21 cellular contexts compared by ENCODE assay signal in the genomic region with DNA sequence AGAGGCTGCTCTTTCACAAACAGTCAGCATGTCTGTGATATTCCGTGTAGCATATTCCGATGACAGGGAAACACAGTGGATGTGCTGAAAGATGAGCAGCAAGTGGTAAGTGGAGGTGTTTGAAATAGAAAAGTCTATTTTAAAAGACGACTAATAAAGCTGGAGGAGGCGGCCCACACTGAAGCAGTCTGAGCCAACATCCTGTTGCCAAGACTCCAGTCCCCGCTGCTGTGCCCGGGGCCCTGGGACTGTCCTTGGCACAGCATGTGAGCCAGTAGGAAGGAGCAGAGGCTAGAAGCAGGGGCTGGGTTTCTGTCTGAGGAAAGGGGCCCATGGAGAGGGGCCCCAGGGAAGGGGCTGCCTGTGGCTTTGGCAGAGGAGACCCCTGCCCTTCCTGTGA.
"Had no signal": no experiment of that assay in that cellular context is flagged by ENCODE, and none has a peak within 500 bp of the region (broad histone marks: within the 10 kb centered on the region; RNA-seq: fewer than 3 reads in every experiment).

No MANE protein-coding gene starts in this region.

- H3K27me3 ChIP-seq: upper lobe of right lung had no signal

- DNase-seq: activated B cell treated with CpG ODN at 0.5 μM for 24 hours; activated CD4-positive, alpha-beta T cell treated with anti-CD3 and anti-CD28 coated beads for 48 hours; activated CD8-positive, alpha-beta T cell treated with anti-CD3 and anti-CD28 coated beads for 36 hours; activated effector memory CD4-positive, alpha-beta T cell treated with Interleukin-2 at 50 U/mL for 16 hours; activated T-cell treated with anti-CD3 and anti-CD28 coated beads, Interleukin-2, amount 50 U/mL, for 4 hours; amniotic stem cell; cortex of kidney; effector memory CD4-positive, alpha-beta T cell; foreskin fibroblast; natural killer cell; stimulated activated CD4-positive, alpha-beta T cell treated with anti-CD3 and anti-CD28 coated beads, Interleukin-1b, Interleukin-23, amount 100 ng/mL, for 48 hours; stomach; upper lobe of right lung had no signal

- H3K27ac ChIP-seq: stomach, thoracic aorta, upper lobe of right lung had no signal

- H3K4me3 ChIP-seq: stomach, thoracic aorta, upper lobe of right lung had no signal

- H3K4me3 Mint-ChIP-seq: activated B cell treated with CpG ODN at 0.5 μM for 24 hours; activated CD8-positive, alpha-beta T cell treated with anti-CD3 and anti-CD28 coated beads for 36 hours; activated T-cell treated with anti-CD3 and anti-CD28 coated beads, Interleukin-2, amount 50 U/mL, for 4 hours; brain; central memory CD8-positive, alpha-beta T cell; memory B cell; natural killer cell; T-helper 1 cell treated with Interleukin-12 subunit alpha and Interleukin-12 subunit beta and Interleukin-4 antibody, amounts not matched to agents 30 μg/mL and 1 μg/mL, for 36 hours had no signal

- H3K9me3 ChIP-seq: stomach, thoracic aorta, upper lobe of right lung had no signal

- ATAC-seq: activated CD8-positive, alpha-beta T cell treated with anti-CD3 and anti-CD28 coated beads for 36 hours; activated naive CD4-positive, alpha-beta T cell treated with anti-CD3 and anti-CD28 coated beads, Interleukin-2, amount 50 U/mL, for 72 hours; activated T-cell treated with anti-CD3 and anti-CD28 coated beads, Interleukin-2, amount 50 U/mL, for 4 hours; left lobe of liver; natural killer cell; sciatic nerve; upper lobe of right lung had no signal

- H3K9me3 Mint-ChIP-seq: activated B cell treated with CpG ODN at 0.5 μM for 24 hours; activated T-cell treated with anti-CD3 and anti-CD28 coated beads, Interleukin-2, amount 50 U/mL, for 4 hours; memory B cell; T-helper 1 cell treated with Interleukin-12 subunit alpha and Interleukin-12 subunit beta and Interleukin-4 antibody, amounts not matched to agents 30 μg/mL and 1 μg/mL, for 36 hours had no signal

- H3K36me3 ChIP-seq: stomach, thoracic aorta, upper lobe of right lung had no signal

- H3K4me1 ChIP-seq: stomach, upper lobe of right lung had no signal

- H3K4me1 Mint-ChIP-seq: activated B cell treated with CpG ODN at 0.5 μM for 24 hours; central memory CD8-positive, alpha-beta T cell; memory B cell; natural killer cell had no signal

- H3K27ac Mint-ChIP-seq: activated B cell treated with CpG ODN at 0.5 μM for 24 hours; activated CD8-positive, alpha-beta T cell treated with anti-CD3 and anti-CD28 coated beads for 36 hours; activated naive CD4-positive, alpha-beta T cell treated with anti-CD3 and anti-CD28 coated beads, Interleukin-2, amount 50 U/mL, for 72 hours; brain; memory B cell; natural killer cell; T-helper 1 cell treated with Interleukin-12 subunit alpha and Interleukin-12 subunit beta and Interleukin-4 antibody, amounts not matched to agents 30 μg/mL and 1 μg/mL, for 36 hours had no signal

- H3K27me3 Mint-ChIP-seq: activated B cell treated with CpG ODN at 0.5 μM for 24 hours; central memory CD8-positive, alpha-beta T cell had no signal

- H3K36me3 Mint-ChIP-seq: brain, memory B cell, natural killer cell had no signal
